In genomic region chr17:72071330-72071729, GRCh38 we compare ENCODE assay signal across 1 cellular context.
TF ChIP-seq lines count a peak whose summit lies in the region.

No MANE protein-coding gene starts in this region.

TF ChIP-seq in HepG2, 621 proteins besides CTCF, POLR2A, EP300 and RAD21 (continued from another document and continues in another):
- TF ChIP-seq EHMT2 (IDR thresholded peaks at IDR 0.05; ENCODE audit: borderline replicate concordance, low read depth, low read length) (no peak), TSC22D2 (CRISPR knock-in tag; IDR thresholded peaks at IDR 0.05; ENCODE audit: borderline replicate concordance) (no peak), HOXD1 (CRISPR knock-in tag; IDR thresholded peaks at IDR 0.05) (no peak), ZNF746 (CRISPR knock-in tag; IDR thresholded peaks at IDR 0.05) (no peak), SALL1 (CRISPR knock-in tag; IDR thresholded peaks at IDR 0.05) (no peak), ZNF646 (CRISPR knock-in tag; IDR thresholded peaks at IDR 0.05) (no peak), RFX1 (IDR thresholded peaks at IDR 0.05) (no peak), REST (IDR thresholded peaks at IDR 0.05; ENCODE audit: borderline replicate concordance in 1 of 2, low read depth in 1 of 2, low read length in 2 of 2) (no peak), HNF1B (CRISPR knock-in tag; IDR thresholded peaks at IDR 0.05) (no peak), FOXC1 (CRISPR knock-in tag; IDR thresholded peaks at IDR 0.05; ENCODE audit: borderline replicate concordance) (no peak), ZNF652 (CRISPR knock-in tag; IDR thresholded peaks at IDR 0.05; ENCODE audit: borderline replicate concordance, low read depth) (no peak), HHEX (CRISPR knock-in tag; IDR thresholded peaks at IDR 0.05) (peak; percentile 86), ZNF446 (CRISPR knock-in tag; IDR thresholded peaks at IDR 0.05) (no peak), THAP8 (CRISPR knock-in tag; IDR thresholded peaks at IDR 0.05; ENCODE audit: borderline replicate concordance) (no peak), ZXDC (CRISPR knock-in tag; IDR thresholded peaks at IDR 0.05) (no peak), ZBTB46 (CRISPR knock-in tag; IDR thresholded peaks at IDR 0.05; ENCODE audit: borderline replicate concordance) (no peak), CHD4 (IDR thresholded peaks at IDR 0.05; ENCODE audit: borderline replicate concordance, low read length) (no peak), WIZ (CRISPR knock-in tag; IDR thresholded peaks at IDR 0.05) (no peak), SOX5 (CRISPR knock-in tag; IDR thresholded peaks at IDR 0.05; ENCODE audit: borderline replicate concordance) (no peak), GATA4 (IDR thresholded peaks at IDR 0.05; ENCODE audit: borderline replicate concordance, low read depth) (no peak), PAXIP1 (CRISPR knock-in tag; conservative IDR thresholded peaks at IDR 0.05) (0 out of 2 replicates have a peak, but pooled peaks have one; percentile 24), TCF7 (IDR thresholded peaks at IDR 0.05; ENCODE audit: low read depth) (peak; percentile 17; the same call in 1 of the 2 replicates), ATF4 (CRISPR knock-in tag; IDR thresholded peaks at IDR 0.05) (no peak), NPAS2 (CRISPR knock-in tag; IDR thresholded peaks at IDR 0.05; ENCODE audit: borderline replicate concordance) (no peak), RFXANK (CRISPR knock-in tag; IDR thresholded peaks at IDR 0.05) (no peak), NR3C1 (CRISPR knock-in tag; IDR thresholded peaks at IDR 0.05) (no peak), NFE2L2 (IDR thresholded peaks at IDR 0.05; ENCODE audit: low read length) (no peak), NR2F2 (IDR thresholded peaks at IDR 0.05; ENCODE audit: borderline replicate concordance, low read depth) (peak; percentile 79), ZZZ3 (CRISPR knock-in tag; IDR thresholded peaks at IDR 0.05; ENCODE audit: borderline replicate concordance) (no peak), ZFP82 (CRISPR knock-in tag; IDR thresholded peaks at IDR 0.05; ENCODE audit: borderline replicate concordance) (no peak), STAT6 (CRISPR knock-in tag; IDR thresholded peaks at IDR 0.05; ENCODE audit: borderline replicate concordance) (no peak), ZNF775 (CRISPR knock-in tag; IDR thresholded peaks at IDR 0.05; ENCODE audit: borderline replicate concordance) (no peak)
